In the genomic region with DNA sequence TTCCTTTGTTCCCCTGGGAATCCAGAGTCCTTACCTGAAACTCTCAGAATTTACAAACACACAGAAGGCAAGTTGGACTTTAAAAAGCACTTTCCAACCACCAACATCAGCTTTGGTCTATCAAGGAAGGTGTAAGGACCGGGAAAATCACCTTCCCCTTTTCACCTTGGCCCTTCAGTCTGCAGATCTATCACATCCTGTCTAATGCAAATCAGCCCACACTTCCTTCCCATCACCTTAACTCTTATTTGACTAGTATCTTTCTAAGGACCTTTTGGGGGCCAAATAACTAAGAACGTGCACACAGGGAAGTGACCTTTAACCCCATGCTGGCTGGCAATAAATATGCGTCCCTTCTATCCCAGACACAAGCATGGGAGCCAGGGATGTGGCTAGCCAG, we compare ENCODE assay signal across 26 cellular contexts.
"Had no signal": no experiment of that assay in that cellular context is flagged by ENCODE, and none has a peak within 500 bp of the region (broad histone marks: within the 10 kb centered on the region; RNA-seq: fewer than 3 reads in every experiment).

No MANE protein-coding gene starts in this region.

- H3K9me3 Mint-ChIP-seq: dendritic cell treated with granulocyte-macrophage colony-stimulating factor and Interleukin-4, amounts not matched to agents 40 ng/mL and 50 ng/mL, for 4 days; natural killer cell treated with Interleukin-12 subunit alpha and Interleukin-12 subunit beta and Interleukin-15 and Interleukin-18, amount 100 ng/mL, for 72 hours; stimulated activated naive B cell treated with anti-CD40 and anti-IgM and Interleukin-4, amounts not matched to agents 10 μg/mL and 1 μg/mL and 100 μg/mL, for 72 hours; stimulated activated naive CD8-positive, alpha-beta T cell treated with anti-CD3 and anti-CD28 coated beads, Interleukin-15, Interleukin-2, amounts not matched to agents 100 ng/mL and 50 ng/mL, for 24 hours had no signal

- H3K79me2 ChIP-seq: parathyroid adenoma had no signal

- H3K4me3 Mint-ChIP-seq: dendritic cell treated with granulocyte-macrophage colony-stimulating factor and Interleukin-4, amounts not matched to agents 40 ng/mL and 50 ng/mL, for 4 days; immature natural killer cell; memory B cell; mesothelial cell of epicardium; naive B cell; natural killer cell treated with Interleukin-12 subunit alpha and Interleukin-12 subunit beta and Interleukin-15 and Interleukin-18, amount 100 ng/mL, for 72 hours; neural crest cell; stimulated activated naive B cell treated with anti-CD40 and anti-IgM and Interleukin-4, amounts not matched to agents 10 μg/mL and 1 μg/mL and 100 μg/mL, for 72 hours; stimulated activated naive CD8-positive, alpha-beta T cell treated with anti-CD3 and anti-CD28 coated beads, Interleukin-15, Interleukin-2, amounts not matched to agents 100 ng/mL and 50 ng/mL, for 24 hours had no signal

- H3K27me3 Mint-ChIP-seq: memory B cell had no signal

- H3K36me3 Mint-ChIP-seq: immature natural killer cell; memory B cell; mesothelial cell of epicardium; naive B cell; natural killer cell treated with Interleukin-12 subunit alpha and Interleukin-12 subunit beta and Interleukin-15 and Interleukin-18, amount 100 ng/mL, for 72 hours; stimulated activated naive B cell treated with anti-CD40 and anti-IgM and Interleukin-4, amounts not matched to agents 10 μg/mL and 1 μg/mL and 100 μg/mL, for 72 hours had no signal

- H3K27ac ChIP-seq: colonic mucosa, neutrophil, parathyroid adenoma, right lobe of liver, thoracic aorta, tibial nerve, upper lobe of left lung had no signal

- H3K9me3 ChIP-seq: colonic mucosa, mucosa of descending colon, neutrophil, right lobe of liver, thoracic aorta, tibial nerve, upper lobe of left lung had no signal

- H3K4me3 ChIP-seq: colonic mucosa, lung, mucosa of descending colon, right lobe of liver, thoracic aorta, tibial nerve, upper lobe of left lung had no signal

- H3K27ac Mint-ChIP-seq: dendritic cell treated with granulocyte-macrophage colony-stimulating factor and Interleukin-4, amounts not matched to agents 40 ng/mL and 50 ng/mL, for 4 days; immature natural killer cell; memory B cell; mesothelial cell of epicardium; naive B cell; natural killer cell treated with Interleukin-12 subunit alpha and Interleukin-12 subunit beta and Interleukin-15 and Interleukin-18, amount 100 ng/mL, for 72 hours; stimulated activated naive B cell treated with anti-CD40 and anti-IgM and Interleukin-4, amounts not matched to agents 10 μg/mL and 1 μg/mL and 100 μg/mL, for 72 hours; stimulated activated naive CD8-positive, alpha-beta T cell treated with anti-CD3 and anti-CD28 coated beads, Interleukin-15, Interleukin-2, amounts not matched to agents 100 ng/mL and 50 ng/mL, for 24 hours had no signal

- H3K9ac ChIP-seq: parathyroid adenoma had no signal

- H3K27me3 ChIP-seq: colonic mucosa, right lobe of liver, upper lobe of left lung had no signal

- H3K36me3 ChIP-seq: colonic mucosa, neutrophil, right lobe of liver, thoracic aorta, tibial nerve, upper lobe of left lung had no signal

- H3K4me1 ChIP-seq: colonic mucosa, parathyroid adenoma, right lobe of liver, tibial nerve, upper lobe of left lung had no signal

- ATAC-seq: left lobe of liver; mucosa of descending colon; natural killer cell treated with Interleukin-12 subunit alpha and Interleukin-12 subunit beta and Interleukin-15 and Interleukin-18, amount 100 ng/mL, for 72 hours; right lobe of liver; stimulated activated naive B cell treated with anti-CD40 and anti-IgM and Interleukin-4, amounts not matched to agents 10 μg/mL and 1 μg/mL and 100 μg/mL, for 72 hours had no signal

- DNase-seq: colonic mucosa; effector CD8-positive, alpha-beta T cell; erythroblast; hypothalamus; immature natural killer cell; kidney; mucosa of descending colon; naive B cell; right lobe of liver; small intestine; stimulated activated CD4-positive, alpha-beta T cell treated with anti-CD3 and anti-CD28 coated beads, Interleukin-15, amount 100 ng/mL, for 24 hours; stimulated activated CD4-positive, alpha-beta T cell treated with anti-CD3 and anti-CD28 coated beads, Interleukin-2, amount 100 ng/mL, for 48 hours; stimulated activated naive B cell treated with anti-CD40 and anti-IgM and Interleukin-4, amounts not matched to agents 10 μg/mL and 1 μg/mL and 100 μg/mL, for 72 hours; upper lobe of left lung had no signal

- H3K4me1 Mint-ChIP-seq: immature natural killer cell, memory B cell, mesothelial cell of epicardium had no signal
